In the genomic region with DNA sequence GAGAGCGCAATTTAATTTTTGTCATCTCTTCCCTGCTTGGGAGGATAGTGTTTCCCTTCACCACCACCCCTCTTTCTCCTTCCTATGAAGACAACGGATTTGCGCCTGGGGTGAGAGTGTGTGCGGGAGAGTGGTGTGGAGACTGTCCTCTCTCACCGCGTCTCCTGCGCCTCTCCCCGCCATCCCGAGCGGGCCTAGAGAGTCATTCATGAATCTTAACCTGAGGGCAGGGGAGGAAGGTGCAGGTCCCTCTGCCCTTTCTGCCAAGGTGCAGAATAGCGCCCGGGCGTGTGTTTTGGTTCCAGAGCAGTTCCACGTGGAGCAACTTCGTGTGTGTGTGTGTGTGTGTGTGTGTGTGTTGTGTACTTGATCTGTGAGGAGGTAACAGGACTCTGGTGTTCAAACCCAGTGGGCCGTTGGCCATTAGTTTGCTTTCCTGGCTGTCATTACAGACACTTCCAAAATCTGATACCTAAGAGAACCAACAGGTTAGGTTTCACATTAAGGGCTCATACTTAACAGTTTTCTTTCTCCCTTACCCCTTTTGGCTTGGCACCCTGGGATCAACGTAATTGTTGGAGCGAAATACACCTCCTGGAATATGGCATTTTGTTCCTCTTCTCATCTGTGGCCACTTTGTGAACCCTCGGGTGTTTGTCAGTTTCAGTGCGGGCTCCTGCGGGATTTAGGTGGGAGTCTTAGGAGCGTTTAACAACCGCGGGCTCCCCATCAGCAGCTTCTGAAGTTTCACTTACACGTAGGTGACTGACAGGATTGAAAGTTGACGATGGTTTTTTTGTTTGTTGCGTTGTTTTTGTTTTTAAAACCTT, we compare ENCODE assay signal across 9 cellular contexts. TPM values are rescaled to one million over a fixed set of nuclear protein-coding genes. Genes with fewer than 3 reads are reported as not detected.
DNase-seq lines count a peak whose midpoint lies in the region; ATAC-seq and TF ChIP-seq lines count a peak whose summit lies in the region.
"Had no signal": no experiment of that assay in that cellular context is flagged by ENCODE, and none has a peak within 500 bp of the region (broad histone marks: within the 10 kb centered on the region; RNA-seq: fewer than 3 reads in every experiment).

No MANE protein-coding gene starts in this region.

- DNase-seq in BE2C (peak; percentile 53), NCI-H1092 (lab: John Stamatoyannopoulos, UW) (peak; percentile 69), endothelial cell (ENCODE audit: low spot score) (peak; percentile 24), nephron progenitor cell (peak; percentile 43), NCI-H82 treated with DMSO at 0.1 percent for 48 hours (lab: John Stamatoyannopoulos, UW; ENCODE audit: unreplicated experiment) (no peak), 8988T (no peak)
- DNase-seq in activated CD8-positive, alpha-beta T cell treated with anti-CD3 and anti-CD28 coated beads, Interleukin-2, amount 10 ng/mL, durations not matched to agents 7 days and 5 days = no peak
- DNase-seq: posterior cingulate gyrus had no signal

- no peaks in the 10 kb centered on the region for H3K9me3 ChIP-seq in BE2C

- POLR2A ChIA-PET in activated CD8-positive, alpha-beta T cell treated with anti-CD3 and anti-CD28 coated beads, Interleukin-2, amount 10 ng/mL, durations not matched to agents 7 days and 5 days (lab: Charles Lee) = no interaction called here

- no peak overlapping the region for H3K27ac Mint-ChIP-seq in endothelial cell (ENCODE audit: unreplicated experiment)
- no peak overlapping the region for H3K27ac Mint-ChIP-seq in nephron progenitor cell
- H3K27ac Mint-ChIP-seq in activated CD8-positive, alpha-beta T cell treated with anti-CD3 and anti-CD28 coated beads, Interleukin-2, amount 10 ng/mL, durations not matched to agents 7 days and 5 days = no peak overlapping the region

- H3K4me3 ChIP-seq in BE2C (ENCODE audit: low read depth, low read length) = peak overlapping the region; percentile 93

- H3K27me3 ChIP-seq in BE2C = no peaks in the 10 kb centered on the region

- H3K27me3 Mint-ChIP-seq in endothelial cell (ENCODE audit: unreplicated experiment) (peaks cover 20% of the 10 kb centered on the region), nephron progenitor cell (ENCODE audit: low read depth, poor library complexity) (peaks cover 57% of the 10 kb centered on the region)
- peaks cover 47% of the 10 kb centered on the region for H3K27me3 Mint-ChIP-seq in activated CD8-positive, alpha-beta T cell treated with anti-CD3 and anti-CD28 coated beads, Interleukin-2, amount 10 ng/mL, durations not matched to agents 7 days and 5 days (ENCODE audit: low read depth)

- no peak for TF ChIP-seq CTCF in BE2C (IDR thresholded peaks at IDR 0.05; ENCODE audit: low read depth, low read length)
- TF ChIP-seq CTCF in endothelial cell (IDR thresholded peaks at IDR 0.05; ENCODE audit: unreplicated experiment) = no peak
- no peak for TF ChIP-seq CTCF in nephron progenitor cell (IDR thresholded peaks at IDR 0.05)

- H3K36me3 Mint-ChIP-seq in endothelial cell (ENCODE audit: low read depth, unreplicated experiment) (no peaks in the 10 kb centered on the region), nephron progenitor cell (ENCODE audit: low read depth) (no peaks in the 10 kb centered on the region)
- H3K36me3 Mint-ChIP-seq in activated CD8-positive, alpha-beta T cell treated with anti-CD3 and anti-CD28 coated beads, Interleukin-2, amount 10 ng/mL, durations not matched to agents 7 days and 5 days (ENCODE audit: low read depth) = no peaks in the 10 kb centered on the region

- H3K4me1 Mint-ChIP-seq in endothelial cell (ENCODE audit: unreplicated experiment) (peaks cover 18% of the 10 kb centered on the region), nephron progenitor cell (peaks cover 42% of the 10 kb centered on the region)
- H3K4me1 Mint-ChIP-seq in activated CD8-positive, alpha-beta T cell treated with anti-CD3 and anti-CD28 coated beads, Interleukin-2, amount 10 ng/mL, durations not matched to agents 7 days and 5 days (ENCODE audit: low read depth) = peaks cover 11% of the 10 kb centered on the region

- no peak for ATAC-seq in GM19324 (IDR thresholded peaks at IDR 0.05; ENCODE audit: low FRiP score, unreplicated experiment)
- no peak for ATAC-seq in activated CD8-positive, alpha-beta T cell treated with anti-CD3 and anti-CD28 coated beads, Interleukin-2, amount 10 ng/mL, durations not matched to agents 7 days and 5 days

- peaks cover 3% of the 10 kb centered on the region; the same call in 1 of the 2 replicates for H3K36me3 ChIP-seq in BE2C

- H3K4me3 Mint-ChIP-seq in endothelial cell (ENCODE audit: unreplicated experiment) (peak overlapping the region; percentile 94), nephron progenitor cell (peak overlapping the region; percentile 88)
- H3K4me3 Mint-ChIP-seq in activated CD8-positive, alpha-beta T cell treated with anti-CD3 and anti-CD28 coated beads, Interleukin-2, amount 10 ng/mL, durations not matched to agents 7 days and 5 days = no peak overlapping the region

- H3K9me3 Mint-ChIP-seq in endothelial cell (ENCODE audit: unreplicated experiment) (no peaks in the 10 kb centered on the region), nephron progenitor cell (no peaks in the 10 kb centered on the region)
- H3K9me3 Mint-ChIP-seq in activated CD8-positive, alpha-beta T cell treated with anti-CD3 and anti-CD28 coated beads, Interleukin-2, amount 10 ng/mL, durations not matched to agents 7 days and 5 days (ENCODE audit: insufficient read depth) = no peaks in the 10 kb centered on the region

- CTCF ChIA-PET in activated CD8-positive, alpha-beta T cell treated with anti-CD3 and anti-CD28 coated beads, Interleukin-2, amount 10 ng/mL, durations not matched to agents 7 days and 5 days (lab: Charles Lee) = interaction anchor here (0.6 kb wide), 1 partner anchor 965 kb away, joined by 3 read pairs; no protein-coding TSS in a partner anchor

- H3K4me1 ChIP-seq in BE2C = no peaks in the 10 kb centered on the region; the same call in 1 of the 2 replicates

RNA-seq across cellular contexts. Expression of a gene that starts 1.8 kb away (rescaled TPM):
- 17.2 TPM for polyA plus RNA-seq in BE2C (2012; ENCODE audit: insufficient read depth, insufficient read length, low read depth)
- total RNA-seq in endothelial cell (ENCODE audit: unreplicated experiment) = 8.1 TPM
- not detected for total RNA-seq in activated CD8-positive, alpha-beta T cell treated with anti-CD3 and anti-CD28 coated beads, Interleukin-2, amount 10 ng/mL, durations not matched to agents 7 days and 5 days

Comparison
In these comparisons a context has a peak if more than half of its experiments do, and no peak if none do; other contexts are left out.
1. DNase-seq: peak in BE2C (single experiment), NCI-H1092 (single experiment), endothelial cell (single experiment) and nephron progenitor cell (single experiment); none in NCI-H82 treated with DMSO at 0.1 percent for 48 hours (single experiment), 8988T (single experiment) and activated CD8-positive, alpha-beta T cell treated with anti-CD3 and anti-CD28 coated beads, Interleukin-2, amount 10 ng/mL, durations not matched to agents 7 days and 5 days (single experiment).